ENCODE assay signal across 8 cellular contexts in the genomic region with DNA sequence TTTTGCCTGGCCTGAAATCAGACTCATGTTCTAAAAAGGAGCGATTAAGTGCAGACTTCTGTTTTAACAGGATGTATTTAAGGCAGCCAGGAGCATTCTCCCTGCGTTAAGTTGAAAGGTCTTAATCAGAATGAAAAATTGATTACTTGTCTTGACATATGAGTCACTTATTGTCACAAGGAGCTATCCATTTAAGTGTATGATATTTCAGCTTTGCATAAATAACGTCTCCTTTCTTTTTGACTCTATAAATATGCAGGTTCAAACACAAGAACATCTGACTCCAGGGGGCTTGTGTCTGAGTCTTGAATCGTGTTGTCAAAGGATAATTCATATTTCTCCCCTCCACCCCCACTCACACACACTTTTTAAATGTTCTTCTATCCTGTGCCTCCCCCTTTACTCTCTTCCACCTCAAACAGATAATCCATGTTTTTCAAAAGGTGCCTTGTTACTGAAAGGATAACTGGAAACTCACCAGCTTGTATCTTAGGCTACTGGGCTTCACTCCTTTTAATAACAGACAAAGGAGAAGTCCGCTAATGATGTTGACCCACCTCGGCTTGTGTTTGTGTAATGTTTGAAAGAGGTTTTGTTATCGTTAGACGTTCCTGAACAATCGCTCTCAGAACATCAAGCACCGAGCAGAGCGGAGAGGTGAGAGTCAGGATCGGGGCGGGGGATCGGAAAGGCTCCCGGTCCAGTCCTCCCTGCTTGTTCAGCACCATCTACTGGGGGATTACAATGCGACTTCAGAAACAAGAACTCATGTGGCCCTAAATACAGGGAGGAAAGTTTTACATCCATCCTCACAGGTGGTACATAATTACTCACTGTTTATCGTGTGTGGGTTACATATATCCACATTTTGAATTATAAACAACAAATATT.
DNase-seq lines count a peak whose midpoint lies in the region; ATAC-seq, FAIRE-seq and TF ChIP-seq lines count a peak whose summit lies in the region.

No MANE protein-coding gene starts in this region.

- H3K4me1 ChIP-seq in CD4-positive, CD25-positive, alpha-beta regulatory T cell (ENCODE audit: control insufficient read depth, insufficient read depth, low read length, poor library complexity, severe bottlenecking) = no peaks in the 10 kb centered on the region

- H3K36me3 ChIP-seq in CD4-positive, CD25-positive, alpha-beta regulatory T cell (ENCODE audit: control insufficient read depth, insufficient read depth, low read length) = no peaks in the 10 kb centered on the region

- H3K9me3 ChIP-seq in CD4-positive, CD25-positive, alpha-beta regulatory T cell (ENCODE audit: control insufficient read depth in 2 of 2, low read length in 2 of 2) = no peaks in the 10 kb centered on the region

- no peak for TF ChIP-seq CTCF in WTC11 (IDR thresholded peaks at IDR 0.05)
- TF ChIP-seq CTCF in endothelial cell (IDR thresholded peaks at IDR 0.05; ENCODE audit: unreplicated experiment) = no peak
- peak; percentile 52 for TF ChIP-seq CTCF in nephron progenitor cell (IDR thresholded peaks at IDR 0.05)
- TF ChIP-seq CTCF in GM20000 (IDR thresholded peaks at IDR 0.05; ENCODE audit: extremely low read depth, missing control alignments) = no peak

- peak; percentile 3 to 66 (median 36) for DNase-seq in CD4-positive, CD25-positive, alpha-beta regulatory T cell
- peak; percentile 9 for DNase-seq in HTR-8/SVneo (ENCODE audit: insufficient read length, low spot score)
- DNase-seq in WTC11 (ENCODE audit: low spot score) = peak; percentile 51
- DNase-seq in endothelial cell (ENCODE audit: low spot score) = peak; percentile 40
- peak; percentile 62 for DNase-seq in nephron progenitor cell
- no peak for DNase-seq in Kasumi-1 (lab: John Stamatoyannopoulos, UW)
- DNase-seq in GM20000 (ENCODE audit: low spot score) = no peak

- peak overlapping the region in 1 of 3 donors; percentile 57 for H3K27ac Mint-ChIP-seq in CD4-positive, CD25-positive, alpha-beta regulatory T cell
- H3K27ac Mint-ChIP-seq in WTC11 = no peak overlapping the region
- H3K27ac Mint-ChIP-seq in endothelial cell (ENCODE audit: unreplicated experiment) = no peak overlapping the region
- H3K27ac Mint-ChIP-seq in nephron progenitor cell = no peak overlapping the region

- FAIRE-seq in HTR-8/SVneo (lab: Jason Lieb, UNC) = no peak

- H3K4me3 ChIP-seq in CD4-positive, CD25-positive, alpha-beta regulatory T cell (ENCODE audit: low read depth, low read length) = peak overlapping the region; percentile 43

- no peak overlapping the region for H3K27ac ChIP-seq in CD4-positive, CD25-positive, alpha-beta regulatory T cell (ENCODE audit: insufficient read depth, low read length, poor library complexity, severe bottlenecking)

- peaks cover 0 to 2% (median 0%) of the 10 kb centered on the region in 7 donors for H3K9me3 Mint-ChIP-seq in CD4-positive, CD25-positive, alpha-beta regulatory T cell
- H3K9me3 Mint-ChIP-seq in WTC11 (peaks cover 10% of the 10 kb centered on the region), endothelial cell (ENCODE audit: unreplicated experiment) (no peaks in the 10 kb centered on the region), nephron progenitor cell (peaks cover 22% of the 10 kb centered on the region)

- H3K4me1 Mint-ChIP-seq in CD4-positive, CD25-positive, alpha-beta regulatory T cell = peaks cover 0 to 17% (median 12%) of the 10 kb centered on the region in 4 donors
- H3K4me1 Mint-ChIP-seq in WTC11 (peaks cover 4% of the 10 kb centered on the region), endothelial cell (ENCODE audit: unreplicated experiment) (peaks cover 18% of the 10 kb centered on the region), nephron progenitor cell (peaks cover 19% of the 10 kb centered on the region)

- CTCF ChIA-PET in WTC11 (lab: Charles Lee) = interaction anchor here (0.7 kb wide), 1 partner anchor 483 kb away, joined by 3 read pairs; no protein-coding TSS in a partner anchor

- peaks cover 9% of the 10 kb centered on the region for H3K27me3 ChIP-seq in CD4-positive, CD25-positive, alpha-beta regulatory T cell (ENCODE audit: control insufficient read depth, insufficient read depth, low read length)

- H3K36me3 Mint-ChIP-seq in CD4-positive, CD25-positive, alpha-beta regulatory T cell = no peaks in the 10 kb centered on the region
- H3K36me3 Mint-ChIP-seq in WTC11 = no peaks in the 10 kb centered on the region
- H3K36me3 Mint-ChIP-seq in endothelial cell (ENCODE audit: low read depth, unreplicated experiment) = no peaks in the 10 kb centered on the region
- no peaks in the 10 kb centered on the region for H3K36me3 Mint-ChIP-seq in nephron progenitor cell (ENCODE audit: low read depth)

- H3K4me3 Mint-ChIP-seq in CD4-positive, CD25-positive, alpha-beta regulatory T cell = peak overlapping the region in 2 of 4 donors; percentile 75 to 78
- H3K4me3 Mint-ChIP-seq in WTC11 (peak overlapping the region; percentile 46), endothelial cell (ENCODE audit: unreplicated experiment) (no peak overlapping the region), nephron progenitor cell (peak overlapping the region; percentile 79)

- peak; percentile 58 to 66 for ATAC-seq in CD4-positive, CD25-positive, alpha-beta regulatory T cell (ENCODE audit: low read depth in 2 of 2)
- ATAC-seq in WTC11 (peak; percentile 95), HG03354 (IDR thresholded peaks at IDR 0.05; ENCODE audit: poor library complexity, severe bottlenecking, unreplicated experiment) (no peak)

- POLR2A ChIA-PET in WTC11 (lab: Charles Lee) = no interaction called here

- peaks cover 35% of the 10 kb centered on the region for H3K27me3 Mint-ChIP-seq in CD4-positive, CD25-positive, alpha-beta regulatory T cell
- H3K27me3 Mint-ChIP-seq in WTC11 (ENCODE audit: low read depth) = peaks cover 22% of the 10 kb centered on the region
- no peaks in the 10 kb centered on the region for H3K27me3 Mint-ChIP-seq in endothelial cell (ENCODE audit: unreplicated experiment)
- H3K27me3 Mint-ChIP-seq in nephron progenitor cell (ENCODE audit: low read depth, poor library complexity) = peaks cover 5% of the 10 kb centered on the region

TF ChIP-seq in WTC11, 78 proteins besides CTCF, POLR2A, EP300 and RAD21:
- TF ChIP-seq, protein P1, sequence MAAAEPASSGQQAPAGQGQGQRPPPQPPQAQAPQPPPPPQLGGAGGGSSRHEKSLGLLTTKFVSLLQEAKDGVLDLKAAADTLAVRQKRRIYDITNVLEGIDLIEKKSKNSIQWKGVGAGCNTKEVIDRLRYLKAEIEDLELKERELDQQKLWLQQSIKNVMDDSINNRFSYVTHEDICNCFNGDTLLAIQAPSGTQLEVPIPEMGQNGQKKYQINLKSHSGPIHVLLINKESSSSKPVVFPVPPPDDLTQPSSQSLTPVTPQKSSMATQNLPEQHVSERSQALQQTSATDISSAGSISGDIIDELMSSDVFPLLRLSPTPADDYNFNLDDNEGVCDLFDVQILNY (CRISPR knock-in tag; IDR thresholded peaks at IDR 0.05) = no peak
- TF ChIP-seq CBFB (CRISPR knock-in tag; IDR thresholded peaks at IDR 0.05; ENCODE audit: low read depth) = no peak
- no peak for TF ChIP-seq HMGA2 (CRISPR knock-in tag; IDR thresholded peaks at IDR 0.05)
- TF ChIP-seq IRF2 (CRISPR knock-in tag; IDR thresholded peaks at IDR 0.05; ENCODE audit: borderline replicate concordance, low read depth) = no peak
- no peak for TF ChIP-seq KAT7 (CRISPR knock-in tag; IDR thresholded peaks at IDR 0.05; ENCODE audit: borderline replicate concordance)
- no peak for TF ChIP-seq RORB (CRISPR knock-in tag; IDR thresholded peaks at IDR 0.05)
- no peak for TF ChIP-seq ZBTB21 (CRISPR knock-in tag; IDR thresholded peaks at IDR 0.05; ENCODE audit: borderline replicate concordance)
- TF ChIP-seq, protein P2, sequence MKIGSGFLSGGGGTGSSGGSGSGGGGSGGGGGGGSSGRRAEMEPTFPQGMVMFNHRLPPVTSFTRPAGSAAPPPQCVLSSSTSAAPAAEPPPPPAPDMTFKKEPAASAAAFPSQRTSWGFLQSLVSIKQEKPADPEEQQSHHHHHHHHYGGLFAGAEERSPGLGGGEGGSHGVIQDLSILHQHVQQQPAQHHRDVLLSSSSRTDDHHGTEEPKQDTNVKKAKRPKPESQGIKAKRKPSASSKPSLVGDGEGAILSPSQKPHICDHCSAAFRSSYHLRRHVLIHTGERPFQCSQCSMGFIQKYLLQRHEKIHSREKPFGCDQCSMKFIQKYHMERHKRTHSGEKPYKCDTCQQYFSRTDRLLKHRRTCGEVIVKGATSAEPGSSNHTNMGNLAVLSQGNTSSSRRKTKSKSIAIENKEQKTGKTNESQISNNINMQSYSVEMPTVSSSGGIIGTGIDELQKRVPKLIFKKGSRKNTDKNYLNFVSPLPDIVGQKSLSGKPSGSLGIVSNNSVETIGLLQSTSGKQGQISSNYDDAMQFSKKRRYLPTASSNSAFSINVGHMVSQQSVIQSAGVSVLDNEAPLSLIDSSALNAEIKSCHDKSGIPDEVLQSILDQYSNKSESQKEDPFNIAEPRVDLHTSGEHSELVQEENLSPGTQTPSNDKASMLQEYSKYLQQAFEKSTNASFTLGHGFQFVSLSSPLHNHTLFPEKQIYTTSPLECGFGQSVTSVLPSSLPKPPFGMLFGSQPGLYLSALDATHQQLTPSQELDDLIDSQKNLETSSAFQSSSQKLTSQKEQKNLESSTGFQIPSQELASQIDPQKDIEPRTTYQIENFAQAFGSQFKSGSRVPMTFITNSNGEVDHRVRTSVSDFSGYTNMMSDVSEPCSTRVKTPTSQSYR (CRISPR knock-in tag; IDR thresholded peaks at IDR 0.05) = no peak
- no peak for TF ChIP-seq MYBL2 (CRISPR knock-in tag; IDR thresholded peaks at IDR 0.05)
- TF ChIP-seq, protein P3, sequence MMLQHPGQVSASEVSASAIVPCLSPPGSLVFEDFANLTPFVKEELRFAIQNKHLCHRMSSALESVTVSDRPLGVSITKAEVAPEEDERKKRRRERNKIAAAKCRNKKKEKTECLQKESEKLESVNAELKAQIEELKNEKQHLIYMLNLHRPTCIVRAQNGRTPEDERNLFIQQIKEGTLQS (CRISPR knock-in tag; conservative IDR thresholded peaks at IDR 0.05) = no peak
- no peak for TF ChIP-seq FOXJ3 (CRISPR knock-in tag; IDR thresholded peaks at IDR 0.05; ENCODE audit: borderline replicate concordance)
- no peak for TF ChIP-seq NFYB (CRISPR knock-in tag; conservative IDR thresholded peaks at IDR 0.05; ENCODE audit: low read depth)
- TF ChIP-seq ZNF263 (CRISPR knock-in tag; IDR thresholded peaks at IDR 0.05; ENCODE audit: low read depth) = no peak
TF ChIP-seq in WTC11: peak in this region for 0.

Comparison
In these comparisons a context has a peak if more than half of its experiments do, and no peak if none do; other contexts are left out.
1. DNase-seq: peak in CD4-positive, CD25-positive, alpha-beta regulatory T cell (3 of 3), HTR-8/SVneo (single experiment), WTC11 (single experiment), endothelial cell (single experiment) and nephron progenitor cell (single experiment); none in Kasumi-1 (0 of 2) and GM20000 (single experiment).